In genomic region chr2:175181104-175181876, GRCh38 we compare ENCODE assay signal across 8 cellular contexts. TPM values are rescaled to one million over a fixed set of nuclear protein-coding genes. Genes with fewer than 3 reads are reported as not detected.
A peak's percentile ranks its signal among the peaks of the same experiment; 100 is the strongest.
DNase-seq lines count a peak whose midpoint lies in the region; ATAC-seq and TF ChIP-seq lines count a peak whose summit lies in the region.

TSS of gene ATP5MC3 (minus strand) at chr2:175181710. CDS start at chr2:175181393, 317 bp downstream.

- peaks cover 11% of the 10 kb centered on the region; the same call in 1 of the 2 replicates for H3K4me1 ChIP-seq in GM23248 (ENCODE audit: insufficient read depth)

- H3K9me3 Mint-ChIP-seq in activated T-helper 17 cell treated with anti-CD3 and anti-CD28 coated beads, Interleukin-2, amount 50 U/mL, for 72 hours, result no peaks in the 10 kb centered on the region
- H3K9me3 Mint-ChIP-seq in natural killer cell, result no peaks in the 10 kb centered on the region

- peak within 1 kb of the TSS; percentile 94 for H3K9ac ChIP-seq in GM23248

- peak within 1 kb of the TSS; percentile 86 for H3K4me3 Mint-ChIP-seq in activated T-helper 17 cell treated with anti-CD3 and anti-CD28 coated beads, Interleukin-2, amount 50 U/mL, for 72 hours
- peak within 1 kb of the TSS; percentile 95 for H3K4me3 Mint-ChIP-seq in natural killer cell

- peak within 1 kb of the TSS; percentile 96 for H3K27ac Mint-ChIP-seq in activated T-helper 17 cell treated with anti-CD3 and anti-CD28 coated beads, Interleukin-2, amount 50 U/mL, for 72 hours
- peak within 1 kb of the TSS; percentile 83 to 91 for H3K27ac Mint-ChIP-seq in natural killer cell

- peak; percentile 94 for DNase-seq in EH (ENCODE audit: low read depth)
- peak; percentile 97 for DNase-seq in GM23248
- DNase-seq in LHCN-M2 (ENCODE audit: low read depth), result peak; percentile 95
- DNase-seq in RWPE1 (ENCODE audit: low spot score), result peak; percentile 95
- peak; percentile 93 for DNase-seq in fibroblast of mammary gland (ENCODE audit: low read depth)
- DNase-seq in natural killer cell, result peak; percentile 83
- DNase-seq in stimulated activated naive CD4-positive, alpha-beta T cell treated with Interleukin-2 at 50 U/mL for 16 hours (lab: John Stamatoyannopoulos, UW), result peak; percentile 89

- H3K36me3 Mint-ChIP-seq in activated T-helper 17 cell treated with anti-CD3 and anti-CD28 coated beads, Interleukin-2, amount 50 U/mL, for 72 hours (ENCODE audit: low read depth), result peaks cover 54% of the 10 kb centered on the region
- peaks cover 6% of the 10 kb centered on the region for H3K36me3 Mint-ChIP-seq in natural killer cell

- peak within 1 kb of the TSS; percentile 93 for H3K4me2 ChIP-seq in GM23248 (ENCODE audit: unreplicated experiment)

- in situ Hi-C loops in GM23248 (cut with MboI), result no loop called here

- peak; percentile 96 for ATAC-seq in activated T-helper 17 cell treated with anti-CD3 and anti-CD28 coated beads, Interleukin-2, amount 50 U/mL, for 72 hours (replicated peaks)
- ATAC-seq in natural killer cell, result peak; percentile 89 to 93 (median 91)

- H3K4me1 Mint-ChIP-seq in activated T-helper 17 cell treated with anti-CD3 and anti-CD28 coated beads, Interleukin-2, amount 50 U/mL, for 72 hours, result peaks cover 22% of the 10 kb centered on the region
- H3K4me1 Mint-ChIP-seq in natural killer cell, result peaks cover 23 to 25% of the 10 kb centered on the region in 2 donors

- H3F3A ChIP-seq in GM23248 (ENCODE audit: insufficient read depth), result peaks cover 29% of the 10 kb centered on the region; the same call in 1 of the 2 replicates

- intact Hi-C loops in natural killer cell (cut with micrococcal nuclease), result loop anchor here (1.0 kb wide), 1 partner anchor 14 kb away; no protein-coding TSS in a partner anchor

- H3K79me2 ChIP-seq in GM23248 (ENCODE audit: insufficient read depth), result peaks cover 57% of the 10 kb centered on the region

- no peaks in the 10 kb centered on the region for H3K27me3 ChIP-seq in GM23248 (replicated peaks; ENCODE audit: insufficient read depth)

- CTCF ChIA-PET in RWPE1 (lab: Yijun Ruan, JAX), result no interaction called here

- no peaks in the 10 kb centered on the region for H3K27me3 Mint-ChIP-seq in activated T-helper 17 cell treated with anti-CD3 and anti-CD28 coated beads, Interleukin-2, amount 50 U/mL, for 72 hours
- H3K27me3 Mint-ChIP-seq in natural killer cell (ENCODE audit: low read depth in 2 of 2), result no peaks in the 10 kb centered on the region

- no peaks in the 10 kb centered on the region for H3K9me3 ChIP-seq in GM23248 (ENCODE audit: low read depth)

- POLR2A ChIA-PET in RWPE1 (lab: Yijun Ruan, JAX; ENCODE audit: low non-redundant PET), result interaction anchor here (0.7 kb wide), 1 partner anchor 150 kb away, joined by 3 read pairs; no protein-coding TSS in a partner anchor

- H4K20me1 ChIP-seq in GM23248 (ENCODE audit: insufficient read depth), result no peaks in the 10 kb centered on the region

- H3K27ac ChIP-seq in GM23248 (peak within 1 kb of the TSS; percentile 52), RWPE1 (peak within 1 kb of the TSS; percentile 93)

- H3K36me3 ChIP-seq in GM23248 (ENCODE audit: low read depth), result peaks cover 37% of the 10 kb centered on the region

- H3K9me2 ChIP-seq in GM23248 (ENCODE audit: insufficient read depth), result peaks cover 3% of the 10 kb centered on the region; the same call in 1 of the 2 replicates

- H3K4me3 ChIP-seq in GM23248 (peak within 1 kb of the TSS; percentile 97), fibroblast of mammary gland (ENCODE audit: control insufficient read depth, low read depth, low read length) (peak within 1 kb of the TSS; percentile 78)

- TF ChIP-seq CTCF in RWPE1 (conservative IDR thresholded peaks at IDR 0.05; ENCODE audit: low read depth) (0 out of 2 replicates have a peak, but pooled peaks have one; percentile 15), fibroblast of mammary gland (conservative IDR thresholded peaks at IDR 0.05; ENCODE audit: control insufficient read depth, insufficient read depth, low read depth, low read length) (peak; percentile 9), natural killer cell (IDR thresholded peaks at IDR 0.05) (no peak)

- WGBS in GM23248 (ENCODE audit: low coverage in 1 of 2, low lambda C conversion rate in 2 of 2, missing lambda C conversion rate in 2 of 2), 2 experiments, result 1% methylated on average over 49 to 51 of the region's 53 CpGs

- H2AFZ ChIP-seq in GM23248, result peak within 1 kb of the TSS; percentile 99

RNA-seq across cellular contexts. Expression of gene ATP5MC3, which starts in this region (rescaled TPM):
- total RNA-seq in GM23248 (2014; rRNA removed; shearing (Covaris generic)), result 136 and 145 TPM in 2 replicates
- polyA plus RNA-seq in GM23248 (2016; fragmentation: Nextera tagmentation; extraction: Ambion mirVana), result 365 and 370 TPM in 2 replicates
- total RNA-seq in LHCN-M2 (2014; rRNA removed) (176 and 215 TPM in 2 replicates), natural killer cell (10 to 100 TPM; 67.1 to 82.2 (median 81.0) TPM)
- 439 TPM for polyA plus RNA-seq in LHCN-M2 (2012)
- total RNA-seq in activated T-helper 17 cell treated with anti-CD3 and anti-CD28 coated beads, Interleukin-2, amount 50 U/mL, for 72 hours, result 100 to 1,000 TPM; 200 to 416 TPM

Comparison
In these comparisons a context has a peak if more than half of its experiments do, and no peak if none do; other contexts are left out.
1. Peak in every context shown above with its lines: DNase-seq, ATAC-seq, H3K4me3 ChIP-seq and H3K27ac ChIP-seq.